ENCODE assay signal across 8 cellular contexts in genomic region chr10:112376578-112376855, GRCh38. TPM values are rescaled to one million over a fixed set of nuclear protein-coding genes. Genes with fewer than 3 reads are reported as not detected.
DNase-seq lines count a peak whose midpoint lies in the region; ATAC-seq and TF ChIP-seq lines count a peak whose summit lies in the region.

No MANE protein-coding gene starts in this region.

- H3K36me3 ChIP-seq in heart right ventricle = no peaks in the 10 kb centered on the region

- peak overlapping the region; percentile 62 to 98 (median 81) for H3K27ac ChIP-seq in heart right ventricle
- peak overlapping the region; percentile 19 for H3K27ac ChIP-seq in cingulate gyrus (ENCODE audit: low read depth, low read length)
- peak overlapping the region; percentile 66 to 95 (median 87) for H3K27ac ChIP-seq in skin epidermis

- WGBS in heart right ventricle, 2 donors = 54 to 58% methylated on average over 3 of the region's 3 CpGs

- ATAC-seq in heart right ventricle = peak in 4 of 8 donors; percentile 24 to 48 (median 34)
- no peak for ATAC-seq in Right ventricle myocardium superior (ENCODE audit: poor library complexity)
- peak; percentile 37 for ATAC-seq in HG03432 (IDR thresholded peaks at IDR 0.05; ENCODE audit: unreplicated experiment)

- DNase-seq in heart right ventricle = no peak
- DNase-seq in Right ventricle myocardium superior = no peak
- DNase-seq in NCI-H446 (lab: John Stamatoyannopoulos, UW) = no peak
- DNase-seq in superior temporal gyrus (ENCODE audit: extremely low spot score) = no peak
- no peak for DNase-seq in NCI-H146 (lab: John Stamatoyannopoulos, UW)

- H3K4me3 ChIP-seq in heart right ventricle (peak overlapping the region in 9 of 10 donors; percentile 36 to 64 (median 53)), skin epidermis (peak overlapping the region; percentile 20 to 51 (median 43))

- intact Hi-C loops in heart right ventricle (cut with DNase I) (no loop called here), Right ventricle myocardium superior (cut with DNase I) (no loop called here)

- no peaks in the 10 kb centered on the region for H3K9me3 ChIP-seq in heart right ventricle

- no peaks in the 10 kb centered on the region for H3K27me3 ChIP-seq in heart right ventricle

- H3K4me1 ChIP-seq in heart right ventricle = peaks cover 0 to 33% (median 22%) of the 10 kb centered on the region in 9 donors

- no peak for TF ChIP-seq CTCF in heart right ventricle (IDR thresholded peaks at IDR 0.05)

RNA-seq across cellular contexts. Expression of gene ACSL5, which starts 2.6 kb away (rescaled TPM):
- 10 to 100 TPM in 2 of 10 donors, 1 to 10 TPM in 8; 3.1 to 17.4 (median 5.9) TPM for total RNA-seq in heart right ventricle
- polyA plus RNA-seq in heart right ventricle = 1 to 10 TPM; 7.3 to 8.9 TPM
- 6.0 TPM for total RNA-seq in Right ventricle myocardium superior

Comparison
In these comparisons a context has a peak if more than half of its experiments do, and no peak if none do; other contexts are left out.
1. H3K27ac ChIP-seq: peak in every context shown above with its lines; median percentile 87 in skin epidermis; 81 in heart right ventricle; 19 in cingulate gyrus.